8 cellular contexts compared by ENCODE assay signal in genomic region chr1:155232001-155232978, GRCh38. TPM values are rescaled to one million over a fixed set of nuclear protein-coding genes. Genes with fewer than 3 reads are reported as not detected.
DNase-seq lines count a peak whose midpoint lies in the region; ATAC-seq and TF ChIP-seq lines count a peak whose summit lies in the region.
"Not testable (repeated sequence)": the region's sequence is repeated elsewhere in the genome, so short reads cannot be mapped to it uniquely, and the experiment has no call there.

No MANE protein-coding gene starts in this region.

- intact Hi-C loops in spleen (cut with DNase I; ENCODE audit: low total_unique reads); uterus (cut with DNase I; ENCODE audit: low total_unique reads): not testable (repeated sequence)

- H3K27me3 Mint-ChIP-seq in activated T-helper 17 cell treated with anti-CD3 and anti-CD28 coated beads, Interleukin-2, amount 50 U/mL, for 72 hours; brain; osteocyte (ENCODE audit: unreplicated experiment): not testable (repeated sequence)

- peaks cover 0 to 23% (median 17%) of the 10 kb centered on the region in 6 donors for H3K36me3 ChIP-seq in spleen
- H3K36me3 ChIP-seq in uterus: not testable (repeated sequence)

- TF ChIP-seq CTCF in brain (conservative IDR thresholded peaks at IDR 0.05); fibroblast of pulmonary artery (IDR thresholded peaks at IDR 0.05; ENCODE audit: low read length, missing control alignments); osteocyte (IDR thresholded peaks at IDR 0.05); spleen (IDR thresholded peaks at IDR 0.05 in 8 of 11, conservative IDR thresholded peaks at IDR 0.05 in 3 of 11); uterus (IDR thresholded peaks at IDR 0.05): not testable (repeated sequence)

- peak overlapping the region; percentile 9 for H3K27ac Mint-ChIP-seq in activated T-helper 17 cell treated with anti-CD3 and anti-CD28 coated beads, Interleukin-2, amount 50 U/mL, for 72 hours
- H3K27ac Mint-ChIP-seq in brain (peak overlapping the region; percentile 70 to 95 (median 86)), osteocyte (ENCODE audit: unreplicated experiment) (peak overlapping the region; percentile 66)

- H3K9me3 ChIP-seq in spleen, uterus: not testable (repeated sequence)

- not testable (repeated sequence) for TF ChIP-seq POLR2A in spleen (IDR thresholded peaks at IDR 0.05); uterus (IDR thresholded peaks at IDR 0.05)

- H3K4me3 Mint-ChIP-seq in activated T-helper 17 cell treated with anti-CD3 and anti-CD28 coated beads, Interleukin-2, amount 50 U/mL, for 72 hours; osteocyte (ENCODE audit: unreplicated experiment): not testable (repeated sequence)
- H3K4me3 Mint-ChIP-seq in brain: peak overlapping the region in 1 of 5 experiments; percentile 52

- H3K27ac ChIP-seq in spleen (peak overlapping the region in 5 of 8 donors; percentile 46 to 64 (median 61)), uterus (peak overlapping the region; percentile 42 to 68)

- not testable (repeated sequence) for ATAC-seq in activated T-helper 17 cell treated with anti-CD3 and anti-CD28 coated beads, Interleukin-2, amount 50 U/mL, for 72 hours (replicated peaks)

- 69 to 72% (median 70%) methylated on average over 11 to 13 of the region's 13 CpGs for WGBS in spleen, 5 donors

- peaks cover 22% of the 10 kb centered on the region for H3K36me3 Mint-ChIP-seq in activated T-helper 17 cell treated with anti-CD3 and anti-CD28 coated beads, Interleukin-2, amount 50 U/mL, for 72 hours (ENCODE audit: low read depth)
- not testable (repeated sequence) for H3K36me3 Mint-ChIP-seq in brain
- peaks cover 12% of the 10 kb centered on the region for H3K36me3 Mint-ChIP-seq in osteocyte (ENCODE audit: unreplicated experiment)

- not testable (repeated sequence) for H3K4me1 Mint-ChIP-seq in activated T-helper 17 cell treated with anti-CD3 and anti-CD28 coated beads, Interleukin-2, amount 50 U/mL, for 72 hours
- H3K4me1 Mint-ChIP-seq in brain (peaks cover 25% of the 10 kb centered on the region), osteocyte (ENCODE audit: unreplicated experiment) (peaks cover 19% of the 10 kb centered on the region)

- H3K27me3 ChIP-seq in spleen (replicated peaks in 1 of 7); uterus: not testable (repeated sequence)

- peak; percentile 79 for DNase-seq in EH (ENCODE audit: low read depth)
- peak; percentile 65 for DNase-seq in fibroblast of pulmonary artery (ENCODE audit: low read depth)
- peak; percentile 45 for DNase-seq in iris pigment epithelial cell (ENCODE audit: low read depth)
- not testable (repeated sequence) for DNase-seq in osteocyte (ENCODE audit: extremely low spot score, unreplicated experiment); spleen
- peak in 1 of 2 donors; percentile 46 for DNase-seq in uterus

- peaks cover 0 to 30% (median 6%) of the 10 kb centered on the region in 6 donors for H3K4me1 ChIP-seq in spleen
- not testable (repeated sequence) for H3K4me1 ChIP-seq in uterus

- H3K9me3 Mint-ChIP-seq in activated T-helper 17 cell treated with anti-CD3 and anti-CD28 coated beads, Interleukin-2, amount 50 U/mL, for 72 hours; brain; osteocyte (ENCODE audit: unreplicated experiment): not testable (repeated sequence)

- H3K4me3 ChIP-seq in fibroblast of pulmonary artery (replicated peaks; ENCODE audit: low read depth, low read length); spleen; uterus: not testable (repeated sequence)

RNA-seq across cellular contexts. Expression of gene ENTREP3, which starts 23.0 kb away (rescaled TPM):
- 10 to 100 TPM; 20.7 to 32.1 TPM for total RNA-seq in activated T-helper 17 cell treated with anti-CD3 and anti-CD28 coated beads, Interleukin-2, amount 50 U/mL, for 72 hours
- polyA plus RNA-seq in brain (ENCODE audit: insufficient read depth, low read depth, low replicate concordance) (40.8 TPM), spleen (10 to 100 TPM in 1 of 3 donors, 1 to 10 TPM in 2; 6.5 to 13.2 (median 9.4) TPM)
- total RNA-seq in osteocyte (36.6 and 37.6 TPM in 2 replicates), spleen (10 to 100 TPM in 6 of 7 donors, 1 to 10 TPM in 1; 9.9 to 19.3 (median 15.6) TPM), uterus (10 to 100 TPM in 2 of 4 donors, 1 to 10 TPM in 2; 5.3 to 28.2 (median 11.7) TPM)

RNA-seq across cellular contexts. Expression of gene MTX1, which starts 23.8 kb away (rescaled TPM):
- total RNA-seq in activated T-helper 17 cell treated with anti-CD3 and anti-CD28 coated beads, Interleukin-2, amount 50 U/mL, for 72 hours: 10 to 100 TPM; 31.3 to 59.9 TPM
- 77.4 TPM for polyA plus RNA-seq in brain (ENCODE audit: insufficient read depth, low read depth, low replicate concordance)
- 31.9 and 33.2 TPM in 2 replicates for total RNA-seq in osteocyte
- total RNA-seq in spleen: 10 to 100 TPM; 28.2 to 40.9 (median 33.2) TPM
- 10 to 100 TPM; 43.7 to 48.4 (median 44.5) TPM for polyA plus RNA-seq in spleen
- total RNA-seq in uterus: 10 to 100 TPM in 3 of 4 donors, 1 to 10 TPM in 1; 9.7 to 62.4 (median 26.0) TPM

RNA-seq across cellular contexts. Expression of gene THBS3, which starts 24.6 kb away (rescaled TPM):
- 10 to 100 TPM; 11.8 to 26.8 TPM for total RNA-seq in activated T-helper 17 cell treated with anti-CD3 and anti-CD28 coated beads, Interleukin-2, amount 50 U/mL, for 72 hours
- polyA plus RNA-seq in brain (ENCODE audit: insufficient read depth, low read depth, low replicate concordance): 26.7 TPM
- 55.4 and 57.2 TPM in 2 replicates for total RNA-seq in osteocyte
- 10 to 100 TPM; 14.3 to 22.6 (median 20.5) TPM for total RNA-seq in spleen
- polyA plus RNA-seq in spleen: 10 to 100 TPM; 10.2 to 31.2 (median 27.7) TPM
- 100 to 1,000 TPM in 1 of 4 donors, 10 to 100 TPM in 3; 11.8 to 101 (median 38.3) TPM for total RNA-seq in uterus

RNA-seq across cellular contexts. Expression of gene SCAMP3, which starts 29.9 kb away (rescaled TPM):
- total RNA-seq in activated T-helper 17 cell treated with anti-CD3 and anti-CD28 coated beads, Interleukin-2, amount 50 U/mL, for 72 hours: 100 to 1,000 TPM in 1 of 2 donors, 10 to 100 TPM in 1; 84.0 to 123 TPM
- polyA plus RNA-seq in brain (ENCODE audit: insufficient read depth, low read depth, low replicate concordance) (118 TPM), spleen (10 to 100 TPM; 51.8 to 59.9 (median 53.2) TPM)
- total RNA-seq in osteocyte (73.7 and 74.6 TPM in 2 replicates), spleen (10 to 100 TPM; 46.5 to 52.4 (median 49.8) TPM), uterus (10 to 100 TPM in 3 of 4 donors, 1 to 10 TPM in 1; 10.0 to 44.4 (median 29.2) TPM)

RNA-seq across cellular contexts. Expression of gene CLK2, which starts 41.0 kb away (rescaled TPM):
- total RNA-seq in activated T-helper 17 cell treated with anti-CD3 and anti-CD28 coated beads, Interleukin-2, amount 50 U/mL, for 72 hours: 100 to 1,000 TPM in 1 of 2 donors, 10 to 100 TPM in 1; 87.7 to 131 TPM
- polyA plus RNA-seq in brain (ENCODE audit: insufficient read depth, low read depth, low replicate concordance): 29.7 TPM
- 53.7 and 63.5 TPM in 2 replicates for total RNA-seq in osteocyte
- total RNA-seq in spleen: 10 to 100 TPM; 61.0 to 89.9 (median 71.8) TPM
- polyA plus RNA-seq in spleen: 10 to 100 TPM; 38.6 to 82.0 (median 77.4) TPM
- total RNA-seq in uterus: 10 to 100 TPM; 25.4 to 75.3 (median 39.3) TPM

Comparison
In these comparisons a context has a peak if more than half of its experiments do, and no peak if none do; other contexts are left out.
1. H3K27ac Mint-ChIP-seq: peak in every context shown above with its lines; median percentile 86 in brain; 66 in osteocyte; 9 in activated T-helper 17 cell treated with anti-CD3 and anti-CD28 coated beads, Interleukin-2, amount 50 U/mL, for 72 hours.